8 cellular contexts compared by ENCODE assay signal in the genomic region with DNA sequence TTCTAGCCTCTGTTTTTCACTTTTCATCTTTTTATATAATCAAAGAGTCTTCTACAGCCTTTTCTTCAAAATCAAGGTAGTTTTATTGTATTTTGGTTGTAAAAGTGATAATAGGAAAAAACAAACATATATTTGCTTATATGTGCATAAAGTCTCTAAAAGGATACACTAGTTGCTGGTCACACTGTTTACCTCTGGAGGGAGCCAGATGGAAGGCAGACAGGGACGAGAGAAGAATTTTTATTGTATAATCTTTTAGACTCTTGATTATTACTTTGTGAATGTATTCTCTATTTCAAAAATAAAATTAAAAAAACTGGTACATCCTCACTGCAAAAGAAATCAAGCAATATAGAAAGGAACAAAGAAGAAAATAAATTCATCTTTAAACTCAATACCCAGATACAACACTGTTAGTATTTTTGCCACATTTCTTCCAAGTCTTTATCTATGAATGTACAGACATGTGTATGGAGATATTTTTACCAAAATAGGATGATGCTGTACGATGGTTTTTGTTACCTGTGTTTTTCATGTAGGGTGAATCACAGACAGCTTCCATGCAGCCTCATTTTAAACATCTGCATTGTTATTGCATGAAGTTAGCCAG. TPM values are rescaled to one million over a fixed set of nuclear protein-coding genes. Genes with fewer than 3 reads are reported as not detected.
DNase-seq lines count a peak whose midpoint lies in the region; ATAC-seq and TF ChIP-seq lines count a peak whose summit lies in the region.

No MANE protein-coding gene starts in this region.

- TF ChIP-seq POLR2A in transverse colon (IDR thresholded peaks at IDR 0.05), result no peak

- no peak for TF ChIP-seq EP300 in transverse colon (IDR thresholded peaks at IDR 0.05; ENCODE audit: low read depth)

- in situ Hi-C loops in transverse colon (cut with MboI; ENCODE audit: low pct_ligation_motif_present in 1 of 4, low pct_unique_long_range_greater_than_20kb in 1 of 4, low sequenced_read_pairs in 3 of 4), result loop anchor here in 3 of 4 donors (10.0 to 25.0 kb wide), 2 partner anchors 95 to 353 kb away; partner anchors contain the start of gene ALAD (in 1 of the 3)

- no peak overlapping the region for H3K4me3 ChIP-seq in transverse colon

- WGBS in transverse colon (ENCODE audit: low coverage in 1 of 2), 2 donors, result 2 to 9% methylated on average over 2 of the region's 2 CpGs

- H3K27ac ChIP-seq in transverse colon, result no peak overlapping the region

- H3K9me3 ChIP-seq in transverse colon, result no peaks in the 10 kb centered on the region

- no peaks in the 10 kb centered on the region for H3K36me3 ChIP-seq in transverse colon

- no peaks in the 10 kb centered on the region for H3K27me3 ChIP-seq in transverse colon

- no peak for ATAC-seq in HG02759 (IDR thresholded peaks at IDR 0.05; ENCODE audit: unreplicated experiment)

- DNase-seq in AG08396 (ENCODE audit: low spot score) (peak; percentile 50), GM03348 (ENCODE audit: low spot score) (peak; percentile 78), NCI-H2196 (lab: John Stamatoyannopoulos, UW; ENCODE audit: unreplicated experiment) (peak; percentile 49), amniotic stem cell (lab: John Stamatoyannopoulos, UW) (peak; percentile 21), inferior parietal cortex (ENCODE audit: extremely low spot score) (peak; percentile 71), transverse colon (peak; percentile 41), 8988T (no peak)

- intact Hi-C loops in transverse colon (cut with DNase I; ENCODE audit: low total_unique reads), result no loop called here

- peak; percentile 61 to 74 (median 68) for TF ChIP-seq CTCF in transverse colon (IDR thresholded peaks at IDR 0.05)

- H3K4me1 ChIP-seq in transverse colon, result no peaks in the 10 kb centered on the region

RNA-seq across cellular contexts. Expression of gene RNF183, which starts 6.1 kb away (rescaled TPM):
- under 1 TPM in 2 of 4 donors, not detected in 2; 0.14 to 0.95 TPM for total RNA-seq in transverse colon

RNA-seq across cellular contexts. Expression of gene WDR31, which starts 30.8 kb away (rescaled TPM):
- total RNA-seq in transverse colon, result 1 to 10 TPM in 3 of 4 donors, under 1 TPM in 1; 0.60 to 3.0 (median 1.6) TPM

RNA-seq across cellular contexts. Expression of gene PRPF4, which starts 33.9 kb away (rescaled TPM):
- total RNA-seq in transverse colon, result 10 to 100 TPM in 2 of 4 donors, 1 to 10 TPM in 2; 5.0 to 13.7 (median 9.6) TPM

RNA-seq across cellular contexts. Expression of gene CDC26, which starts 33.9 kb away (rescaled TPM):
- total RNA-seq in transverse colon, result 10 to 100 TPM; 15.7 to 43.8 (median 30.8) TPM

RNA-seq across cellular contexts. Expression of gene BSPRY, which starts 40.0 kb away (rescaled TPM):
- 10 to 100 TPM in 3 of 4 donors, 1 to 10 TPM in 1; 9.0 to 36.8 (median 26.8) TPM for total RNA-seq in transverse colon
